Comparison of ENCODE assay signal across 12 cellular contexts in genomic region chr4:185716008-185716976, GRCh38.
A peak's percentile ranks its signal among the peaks of the same experiment; 100 is the strongest.
DNase-seq lines count a peak whose midpoint lies in the region; ATAC-seq and TF ChIP-seq lines count a peak whose summit lies in the region.
"Had no signal": no experiment of that assay in that cellular context is flagged by ENCODE, and none has a peak within 500 bp of the region (broad histone marks: within the 10 kb centered on the region; RNA-seq: fewer than 3 reads in every experiment).

No MANE protein-coding gene starts in this region.

- DNase-seq in NCI-H1105 treated with DMSO at 0.1 percent for 48 hours (lab: John Stamatoyannopoulos, UW), result peak; percentile 93
- peak; percentile 74 for DNase-seq in NCI-H69 (lab: John Stamatoyannopoulos, UW)
- peak; percentile 58 for DNase-seq in left ventricle myocardium superior
- DNase-seq in sigmoid colon, result no peak
- DNase-seq in SW480 (ENCODE audit: low spot score), result no peak
- DNase-seq in stimulated activated CD4-positive, alpha-beta T cell treated with anti-CD3 and anti-CD28 coated beads, Interleukin-15, amount 100 ng/mL, for 24 hours, result no peak
- DNase-seq in ecto neural progenitor cell (ENCODE audit: low spot score), result no peak
- DNase-seq in GDM1 (lab: John Stamatoyannopoulos, UW), result no peak
- DNase-seq: activated CD8-positive, alpha-beta memory T cell treated with anti-CD3 and anti-CD28 coated beads, Interleukin-2, amount 10 ng/mL, durations not matched to agents 7 days and 5 days; mucosa of descending colon; T1000 had no signal

- no peak overlapping the region for H3K4me3 ChIP-seq in sigmoid colon
- H3K4me3 ChIP-seq: mucosa of descending colon, skin epidermis had no signal

- no peak for TF ChIP-seq EP300 in sigmoid colon (IDR thresholded peaks at IDR 0.05)

- peaks cover 0 to 78% (median 50%) of the 10 kb centered on the region in 4 donors for H3K4me1 ChIP-seq in sigmoid colon

- intact Hi-C loops in left ventricle myocardium superior (cut with micrococcal nuclease) (no loop called here), sigmoid colon (cut with DNase I) (no loop called here)

- no peaks in the 10 kb centered on the region for H3K27me3 ChIP-seq in sigmoid colon

- H3K36me3 ChIP-seq in sigmoid colon, result no peaks in the 10 kb centered on the region

- WGBS in sigmoid colon, 2 donors, result 81 to 83% methylated on average over 18 of the region's 18 CpGs

- peak overlapping the region; percentile 33 to 88 (median 62) for H3K27ac ChIP-seq in sigmoid colon

- TF ChIP-seq POLR2A in sigmoid colon (IDR thresholded peaks at IDR 0.05), result no peak

- peak; percentile 65 for ATAC-seq in left ventricle myocardium superior
- ATAC-seq: activated CD8-positive, alpha-beta memory T cell treated with anti-CD3 and anti-CD28 coated beads, Interleukin-2, amount 10 ng/mL, durations not matched to agents 7 days and 5 days had no signal

- no peaks in the 10 kb centered on the region for H3K9me3 ChIP-seq in sigmoid colon
- H3K9me3 ChIP-seq: mucosa of descending colon had no signal

- TF ChIP-seq CTCF in sigmoid colon (IDR thresholded peaks at IDR 0.05), result no peak

Comparison
In these comparisons a context has a peak if more than half of its experiments do, and no peak if none do; other contexts are left out.
1. DNase-seq: peak in NCI-H1105 treated with DMSO at 0.1 percent for 48 hours (single experiment), NCI-H69 (single experiment) and left ventricle myocardium superior (single experiment); none in sigmoid colon (single experiment), SW480 (single experiment), stimulated activated CD4-positive, alpha-beta T cell treated with anti-CD3 and anti-CD28 coated beads, Interleukin-15, amount 100 ng/mL, for 24 hours (single experiment), ecto neural progenitor cell (single experiment) and GDM1 (single experiment).